25 cellular contexts compared by ENCODE assay signal in the genomic region with DNA sequence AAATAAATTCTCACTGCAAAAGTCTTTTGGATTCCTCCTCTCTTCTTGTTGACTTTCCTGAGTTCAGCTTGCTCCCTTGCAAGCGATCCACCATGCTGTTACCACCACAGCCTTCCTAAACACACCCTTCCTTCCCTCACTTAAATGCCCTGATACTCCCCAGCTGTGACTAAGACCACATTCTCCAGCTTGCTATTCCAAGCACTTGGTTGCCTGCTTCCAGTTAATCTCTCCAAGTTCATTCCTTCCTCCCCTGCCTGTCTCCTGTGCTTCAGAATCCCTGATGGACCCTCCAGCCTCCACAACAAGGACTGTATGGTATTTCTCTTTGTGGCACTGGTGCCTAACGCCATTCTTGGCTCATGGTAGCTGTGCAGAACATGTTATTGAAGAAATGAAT.
"Had no signal": no experiment of that assay in that cellular context is flagged by ENCODE, and none has a peak within 500 bp of the region (broad histone marks: within the 10 kb centered on the region; RNA-seq: fewer than 3 reads in every experiment).

No MANE protein-coding gene starts in this region.

- H3K9me3 ChIP-seq: gastrocnemius medialis, lower lobe of right lung, prostate gland, right atrium auricular region, thoracic aorta, upper lobe of right lung, uterus had no signal

- H3K9me3 Mint-ChIP-seq: stimulated activated effector memory CD8-positive, alpha-beta T cell treated with anti-CD3 and anti-CD28 coated beads, Interleukin-12 subunit alpha, Interleukin-12 subunit beta, amount 100 ng/mL, for 72 hours had no signal

- H3K36me3 Mint-ChIP-seq: naive thymus-derived CD4-positive, alpha-beta T cell; stimulated activated effector memory CD8-positive, alpha-beta T cell treated with anti-CD3 and anti-CD28 coated beads, Interleukin-12 subunit alpha, Interleukin-12 subunit beta, amount 100 ng/mL, for 72 hours had no signal

- H3K27ac Mint-ChIP-seq: naive thymus-derived CD4-positive, alpha-beta T cell; nephron progenitor cell; stimulated activated effector memory CD8-positive, alpha-beta T cell treated with anti-CD3 and anti-CD28 coated beads, Interleukin-12 subunit alpha, Interleukin-12 subunit beta, amount 100 ng/mL, for 72 hours had no signal

- DNase-seq: cortex of kidney; effector CD4-positive, alpha-beta T cell; foreskin fibroblast; gastrocnemius medialis; head of caudate nucleus; kidney glomerular epithelial cell; left colon; left ventricle myocardium superior; lower lobe of right lung; naive thymus-derived CD4-positive, alpha-beta T cell; nephron progenitor cell; nucleus accumbens; stimulated activated CD4-positive, alpha-beta T cell treated with anti-CD3 and anti-CD28 coated beads, Interleukin-2, amount 100 ng/mL, for 24 hours; stimulated activated CD4-positive, alpha-beta T cell treated with anti-CD3 and anti-CD28 coated beads, Interleukin-4, amount 100 ng/mL, for 24 hours; stimulated activated naive CD4-positive, alpha-beta T cell treated with Interleukin-2 at 50 U/mL for 16 hours; substantia nigra; upper lobe of right lung; uterus had no signal

- H3K27me3 ChIP-seq: gastrocnemius medialis, right atrium auricular region, tibial nerve, upper lobe of right lung, uterus had no signal

- H3K36me3 ChIP-seq: gastrocnemius medialis, lower lobe of right lung, prostate gland, right atrium auricular region, thoracic aorta, tibial nerve, upper lobe of right lung, uterus had no signal

- H3K4me3 ChIP-seq: gastrocnemius medialis, lower lobe of right lung, prostate gland, right atrium auricular region, thoracic aorta, tibial nerve, upper lobe of right lung, uterus had no signal

- FAIRE-seq: islet of Langerhans had no signal

- H3K4me1 ChIP-seq: lower lobe of right lung, prostate gland, right atrium auricular region, tibial nerve, upper lobe of right lung, uterus had no signal

- H3K4me3 Mint-ChIP-seq: naive thymus-derived CD4-positive, alpha-beta T cell; nephron progenitor cell; stimulated activated effector memory CD8-positive, alpha-beta T cell treated with anti-CD3 and anti-CD28 coated beads, Interleukin-12 subunit alpha, Interleukin-12 subunit beta, amount 100 ng/mL, for 72 hours had no signal

- H3K27ac ChIP-seq: epithelial cell of prostate, gastrocnemius medialis, lower lobe of right lung, prostate gland, right atrium auricular region, thoracic aorta, tibial nerve, upper lobe of right lung, uterus had no signal

- H3K4me1 Mint-ChIP-seq: naive thymus-derived CD4-positive, alpha-beta T cell; stimulated activated effector memory CD8-positive, alpha-beta T cell treated with anti-CD3 and anti-CD28 coated beads, Interleukin-12 subunit alpha, Interleukin-12 subunit beta, amount 100 ng/mL, for 72 hours had no signal
